In genomic region chr20:63657937-63658748, GRCh38 we compare ENCODE assay signal across 8 cellular contexts. TPM values are rescaled to one million over a fixed set of nuclear protein-coding genes. Genes with fewer than 3 reads are reported as not detected.
DNase-seq lines count a peak whose midpoint lies in the region; ATAC-seq and TF ChIP-seq lines count a peak whose summit lies in the region.

Gene RTEL1, plus strand, starts transcription at chr20:63658312. Its CDS starts 1,091 bp downstream, at chr20:63659403.

- CTCF ChIA-PET in GM10248 (lab: Yijun Ruan, JAX) = interaction anchor here (1.0 to 3.4 kb wide), 4 partner anchors 10 to 206 kb away, joined by 3 to 11 read pairs (median 3); no protein-coding TSS in a partner anchor

- H3K27ac ChIP-seq in thoracic aorta = peak within 1 kb of the TSS; percentile 79 to 84

- H3K27ac Mint-ChIP-seq in activated naive CD8-positive, alpha-beta T cell = peak within 1 kb of the TSS; percentile 94
- H3K27ac Mint-ChIP-seq in glutamatergic neuron (ENCODE audit: unreplicated experiment) (peak within 1 kb of the TSS; percentile 97), osteocyte (ENCODE audit: unreplicated experiment) (peak within 1 kb of the TSS; percentile 94)

- peaks cover 15 to 31% of the 10 kb centered on the region in 2 donors for H3K4me1 ChIP-seq in thoracic aorta (ENCODE audit: control insufficient read depth in 1 of 2, low read depth in 2 of 2)

- DNase-seq in GM10248 (ENCODE audit: extremely low spot score) (peak; percentile 96), NCI-H1092 treated with DMSO at 0.1 percent for 48 hours (lab: John Stamatoyannopoulos, UW) (peak; percentile 93), SKM-1 treated with dmso at 0.1 percent for 144 hours (lab: John Stamatoyannopoulos, UW; ENCODE audit: unreplicated experiment) (peak; percentile 86), glutamatergic neuron (peak; percentile 95), osteocyte (ENCODE audit: extremely low spot score, unreplicated experiment) (peak; percentile 97), thoracic aorta (ENCODE audit: low spot score) (peak; percentile 60)

- POLR2A ChIA-PET in GM10248 (lab: Yijun Ruan, JAX) = interaction anchor here (1.2 kb wide), 1 partner anchor 16 kb away, joined by 4 read pairs; no protein-coding TSS in a partner anchor

- H3K9me3 Mint-ChIP-seq in activated naive CD8-positive, alpha-beta T cell (ENCODE audit: low read depth) = no peaks in the 10 kb centered on the region
- H3K9me3 Mint-ChIP-seq in glutamatergic neuron (ENCODE audit: unreplicated experiment) (peaks cover 5% of the 10 kb centered on the region), osteocyte (ENCODE audit: unreplicated experiment) (no peaks in the 10 kb centered on the region)

- no peaks in the 10 kb centered on the region for H3K36me3 Mint-ChIP-seq in activated naive CD8-positive, alpha-beta T cell
- no peaks in the 10 kb centered on the region for H3K36me3 Mint-ChIP-seq in glutamatergic neuron (ENCODE audit: unreplicated experiment)
- peaks cover 5% of the 10 kb centered on the region for H3K36me3 Mint-ChIP-seq in osteocyte (ENCODE audit: unreplicated experiment)

- H3K36me3 ChIP-seq in thoracic aorta = peaks cover 18% of the 10 kb centered on the region

- H3K9me3 ChIP-seq in thoracic aorta = no peaks in the 10 kb centered on the region

- no peaks in the 10 kb centered on the region for H3K27me3 Mint-ChIP-seq in activated naive CD8-positive, alpha-beta T cell
- H3K27me3 Mint-ChIP-seq in glutamatergic neuron (ENCODE audit: unreplicated experiment) = peaks cover 13% of the 10 kb centered on the region
- no peaks in the 10 kb centered on the region for H3K27me3 Mint-ChIP-seq in osteocyte (ENCODE audit: unreplicated experiment)

- peaks cover 27% of the 10 kb centered on the region for H3K4me1 Mint-ChIP-seq in activated naive CD8-positive, alpha-beta T cell (ENCODE audit: low read depth)
- H3K4me1 Mint-ChIP-seq in glutamatergic neuron (ENCODE audit: low read depth, unreplicated experiment) (peaks cover 21% of the 10 kb centered on the region), osteocyte (ENCODE audit: unreplicated experiment) (peaks cover 30% of the 10 kb centered on the region)

- ATAC-seq in HG02610 (IDR thresholded peaks at IDR 0.05; ENCODE audit: unreplicated experiment) (peak; percentile 78), thoracic aorta (ENCODE audit: insufficient number of reproducible peaks, low FRiP score, low read depth) (peak; percentile 81)

- peak within 1 kb of the TSS; percentile 97 for H3K4me3 Mint-ChIP-seq in activated naive CD8-positive, alpha-beta T cell
- H3K4me3 Mint-ChIP-seq in glutamatergic neuron (ENCODE audit: unreplicated experiment) = peak within 1 kb of the TSS; percentile 91
- H3K4me3 Mint-ChIP-seq in osteocyte (ENCODE audit: unreplicated experiment) = peak within 1 kb of the TSS; percentile 97

- peak within 1 kb of the TSS; percentile 88 for H3K4me3 ChIP-seq in thoracic aorta

- TF ChIP-seq CTCF in GM10248 (IDR thresholded peaks at IDR 0.05; ENCODE audit: control extremely low read depth, extremely low read depth, low read depth, missing control alignments) (no peak), glutamatergic neuron (IDR thresholded peaks at IDR 0.05; ENCODE audit: partially characterized antibody, unreplicated experiment) (no peak), osteocyte (IDR thresholded peaks at IDR 0.05) (no peak), thoracic aorta (IDR thresholded peaks at IDR 0.05) (no peak)

- H3K27me3 ChIP-seq in thoracic aorta (replicated peaks; ENCODE audit: insufficient read depth) = no peaks in the 10 kb centered on the region

RNA-seq across cellular contexts. Expression of gene RTEL1, which starts in this region (rescaled TPM):
- 36.3 TPM for total RNA-seq in glutamatergic neuron (ENCODE audit: unreplicated experiment)
- 34.1 and 35.5 TPM in 2 replicates for total RNA-seq in osteocyte
- 100 to 1,000 TPM in 1 of 2 donors, 10 to 100 TPM in 1; 37.8 to 114 TPM for total RNA-seq in thoracic aorta

Comparison
In these comparisons a context has a peak if more than half of its experiments do, and no peak if none do; other contexts are left out.
1. Peak in every context shown above with its lines: DNase-seq, ATAC-seq, H3K4me3 ChIP-seq and H3K27ac ChIP-seq.